ENCODE assay signal across 8 cellular contexts in genomic region chr19:46015080-46015960, GRCh38. TPM values are rescaled to one million over a fixed set of nuclear protein-coding genes. Genes with fewer than 3 reads are reported as not detected.
DNase-seq lines count a peak whose midpoint lies in the region; ATAC-seq and TF ChIP-seq lines count a peak whose summit lies in the region.

No MANE protein-coding gene starts in this region.

- H3K79me2 ChIP-seq in DOHH2 (ENCODE audit: control insufficient read depth, low read length) = no peaks in the 10 kb centered on the region

- DNase-seq in NCI-H2196 (lab: John Stamatoyannopoulos, UW; ENCODE audit: unreplicated experiment) = peak; percentile 91
- DNase-seq in activated T-cell treated with anti-CD3 and anti-CD28 coated beads, Interleukin-2, amount 50 U/mL, for 1 hour = peak; percentile 72
- peak; percentile 82 for DNase-seq in neuronal stem cell (ENCODE audit: low spot score)

- no peak overlapping the region for H4K8ac ChIP-seq in neuronal stem cell (ENCODE audit: low read depth, low read length)

- peak overlapping the region; percentile 60; the same call in 1 of the 2 replicates for H3K4me3 ChIP-seq in DOHH2 (ENCODE audit: low read length)
- H3K4me3 ChIP-seq in neuronal stem cell (ENCODE audit: low read length in 2 of 2) = peak overlapping the region in 1 of 2 donors; percentile 77
- peak overlapping the region; percentile 61 for H3K4me3 ChIP-seq in thymus (ENCODE audit: low read length)

- no CpG with 5 or more reads among the region's 72 CpGs for WGBS in neuronal stem cell (ENCODE audit: extremely low coverage in 2 of 2, insufficient read length in 2 of 2, insufficient replicate concordance in 1 of 2), 2 donors
- 12% methylated on average over 72 of the region's 72 CpGs for WGBS in thymus

- H2BK120ac ChIP-seq in neuronal stem cell (ENCODE audit: low read depth, low read length) = no peak overlapping the region

- H3K23ac ChIP-seq in neuronal stem cell (ENCODE audit: low read depth, low read length, poor library complexity) = peak overlapping the region; percentile 17

- no peak overlapping the region for H2BK12ac ChIP-seq in neuronal stem cell (ENCODE audit: low read length)

- H4K91ac ChIP-seq in neuronal stem cell (ENCODE audit: low read depth, low read length, poor library complexity) = no peak overlapping the region

- peaks cover 3% of the 10 kb centered on the region; the same call in 1 of the 2 replicates for H4K20me1 ChIP-seq in DOHH2 (ENCODE audit: control insufficient read depth, insufficient read depth, low read depth, low read length)

- H2AFZ ChIP-seq in neuronal stem cell (ENCODE audit: low read length) = no peak overlapping the region

- H3K9me2 ChIP-seq in DOHH2 (replicated peaks; ENCODE audit: control insufficient read depth, low read length) = no peaks in the 10 kb centered on the region

- peak overlapping the region; percentile 95 for H3K9ac ChIP-seq in neuronal stem cell (ENCODE audit: low read depth, low read length, poor library complexity)

- H3K4me2 ChIP-seq in DOHH2 (ENCODE audit: low read length) = peak overlapping the region; percentile 66
- H3K4me2 ChIP-seq in neuronal stem cell (ENCODE audit: insufficient read depth, low read length, poor library complexity, severe bottlenecking) = peak overlapping the region; percentile 99

- H3K14ac ChIP-seq in neuronal stem cell (ENCODE audit: low read length) = no peak overlapping the region

- no peak overlapping the region for H2BK5ac ChIP-seq in neuronal stem cell (ENCODE audit: low read length)

- H2BK15ac ChIP-seq in neuronal stem cell (ENCODE audit: low read length) = peak overlapping the region; percentile 38

- peak overlapping the region; percentile 87 for H2AK5ac ChIP-seq in neuronal stem cell (ENCODE audit: low read depth, low read length)

- H3K4me1 ChIP-seq in DOHH2 (ENCODE audit: control insufficient read depth, low read length) = peaks cover 12% of the 10 kb centered on the region
- H3K4me1 ChIP-seq in neuronal stem cell (ENCODE audit: control insufficient read depth in 2 of 2, insufficient read depth in 1 of 2, low read depth in 1 of 2, low read length in 2 of 2) = peaks cover 4 to 14% of the 10 kb centered on the region in 2 donors
- peaks cover 8% of the 10 kb centered on the region for H3K4me1 ChIP-seq in thymus (ENCODE audit: control insufficient read depth, insufficient read depth, low read length)

- peaks cover 4% of the 10 kb centered on the region; the same call in 1 of the 2 replicates for H3K27me3 ChIP-seq in DOHH2 (ENCODE audit: control insufficient read depth, low read length)
- peaks cover 0 to 23% (median 11%) of the 10 kb centered on the region in 3 experiments for H3K27me3 ChIP-seq in neuronal stem cell (ENCODE audit: control insufficient read depth in 3 of 3, insufficient read depth in 3 of 3, low read depth in 1 of 3, low read length in 3 of 3)
- H3K27me3 ChIP-seq in thymus (ENCODE audit: control insufficient read depth, insufficient read depth) = peaks cover 30% of the 10 kb centered on the region

- H3K36me3 ChIP-seq in DOHH2 (ENCODE audit: control insufficient read depth, low read length) (no peaks in the 10 kb centered on the region; the same call in 1 of the 2 replicates), neuronal stem cell (replicated peaks in 1 of 2; ENCODE audit: control insufficient read depth in 2 of 2, insufficient read depth in 2 of 2, low read length in 2 of 2) (peaks cover 7 to 20% of the 10 kb centered on the region in 2 donors), thymus (ENCODE audit: control insufficient read depth, insufficient read depth) (no peaks in the 10 kb centered on the region)

- H3K9me3 ChIP-seq in DOHH2 (ENCODE audit: control insufficient read depth, insufficient read depth, low read length) (no peaks in the 10 kb centered on the region), neuronal stem cell (replicated peaks in 1 of 2; ENCODE audit: control insufficient read depth in 2 of 2, insufficient read depth in 1 of 2, low read depth in 1 of 2, low read length in 2 of 2) (no peaks in the 10 kb centered on the region), thymus (ENCODE audit: control insufficient read depth) (peaks cover 2% of the 10 kb centered on the region)

- ATAC-seq in esophagus mucosa (peak; percentile 82), HG02870 (IDR thresholded peaks at IDR 0.05; ENCODE audit: unreplicated experiment) (no peak), GM19452 (IDR thresholded peaks at IDR 0.05; ENCODE audit: unreplicated experiment) (no peak)

- no peaks in the 10 kb centered on the region for H3K79me1 ChIP-seq in neuronal stem cell (ENCODE audit: low read depth, low read length)

- peak overlapping the region; percentile 93 for H3K18ac ChIP-seq in neuronal stem cell (ENCODE audit: low read length)

- no peak overlapping the region for H3K27ac ChIP-seq in DOHH2 (ENCODE audit: low read depth, low read length)
- no peak overlapping the region for H3K27ac ChIP-seq in neuronal stem cell (replicated peaks; ENCODE audit: low read length)
- H3K27ac ChIP-seq in thymus (ENCODE audit: low read depth) = no peak overlapping the region

- H3K4ac ChIP-seq in neuronal stem cell (ENCODE audit: low read length) = no peak overlapping the region

- H3F3A ChIP-seq in DOHH2 (ENCODE audit: control insufficient read depth, insufficient read depth) = peaks cover 7% of the 10 kb centered on the region; the same call in 1 of the 2 replicates

- no peak for TF ChIP-seq CTCF in DOHH2 (IDR thresholded peaks at IDR 0.05; ENCODE audit: low read depth, low read length, poor library complexity, severe bottlenecking)

RNA-seq across cellular contexts. Expression of gene PGLYRP1, which starts 7.5 kb away (rescaled TPM):
- not detected for total RNA-seq in esophagus mucosa
- not detected for polyA plus RNA-seq in neuronal stem cell (2013, experiment 1 of 2)
- 0.06 TPM for polyA plus RNA-seq in neuronal stem cell (2013, experiment 2 of 2)
- 0.37 TPM for polyA plus RNA-seq in thymus

RNA-seq across cellular contexts. Expression of gene CCDC61, which starts 20.1 kb away (rescaled TPM):
- total RNA-seq in esophagus mucosa = 9.1 TPM
- polyA plus RNA-seq in neuronal stem cell (2013, experiment 1 of 2) = 4.5 TPM
- polyA plus RNA-seq in neuronal stem cell (2013, experiment 2 of 2) = 5.1 TPM
- polyA plus RNA-seq in thymus = 23.0 TPM

RNA-seq across cellular contexts. Expression of gene IGFL4, which starts 25.5 kb away (rescaled TPM):
- 0.24 TPM for total RNA-seq in esophagus mucosa
- 0.61 TPM for polyA plus RNA-seq in neuronal stem cell (2013, experiment 1 of 2)
- 0.73 TPM for polyA plus RNA-seq in neuronal stem cell (2013, experiment 2 of 2)
- polyA plus RNA-seq in thymus = 0.16 TPM

RNA-seq across cellular contexts. Expression of gene NOVA2, which starts 41.7 kb away (rescaled TPM):
- total RNA-seq in esophagus mucosa = 0.40 TPM
- 12.8 TPM for polyA plus RNA-seq in neuronal stem cell (2013, experiment 1 of 2)
- polyA plus RNA-seq in neuronal stem cell (2013, experiment 2 of 2) = 13.4 TPM
- 1.0 TPM for polyA plus RNA-seq in thymus
